Comparison of ENCODE assay signal across 16 cellular contexts in the genomic region with DNA sequence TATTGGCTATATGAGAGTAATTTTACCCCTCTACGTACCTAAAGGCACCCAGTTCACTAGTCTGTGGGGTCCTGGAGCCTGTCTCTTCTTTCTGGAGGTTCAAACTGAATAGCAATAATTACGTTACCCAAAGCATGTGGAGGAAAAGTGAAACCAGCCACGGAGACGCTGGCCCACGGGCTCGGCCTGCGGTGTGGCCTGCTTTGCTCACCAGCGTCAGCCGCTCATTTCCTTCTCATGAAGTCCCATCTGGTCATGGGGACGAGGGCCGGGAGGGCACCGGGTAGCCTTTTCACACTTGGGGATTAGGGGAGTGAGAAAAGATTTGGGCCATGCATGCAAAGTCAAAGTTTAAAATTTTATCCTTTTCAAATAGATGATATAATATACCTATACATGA.
"Had no signal": no experiment of that assay in that cellular context is flagged by ENCODE, and none has a peak within 500 bp of the region (broad histone marks: within the 10 kb centered on the region; RNA-seq: fewer than 3 reads in every experiment).

No MANE protein-coding gene starts in this region.

- H3K4me1 ChIP-seq: colonic mucosa, left lung had no signal

- H3K4me3 Mint-ChIP-seq: natural killer cell, neural crest cell, type B pancreatic cell had no signal

- H3K27ac Mint-ChIP-seq: natural killer cell, type B pancreatic cell had no signal

- H3K9me3 ChIP-seq: colonic mucosa, heart right ventricle, left lung, mucosa of descending colon, right atrium auricular region, suprapubic skin, thyroid gland had no signal

- ATAC-seq: left lung; mucosa of descending colon; natural killer cell; stimulated activated naive CD8-positive, alpha-beta T cell treated with anti-CD3 and anti-CD28 coated beads, Interleukin-15, Interleukin-2, amounts not matched to agents 100 U/mL and 50 U/mL, for 24 hours had no signal

- H3K27ac ChIP-seq: colonic mucosa, left lung, suprapubic skin, thyroid gland had no signal

- H3K9me3 Mint-ChIP-seq: natural killer cell, neural crest cell, type B pancreatic cell had no signal

- H3K27me3 ChIP-seq: colonic mucosa, heart right ventricle, left lung, right atrium auricular region, suprapubic skin, thyroid gland had no signal

- H3K4me3 ChIP-seq: colonic mucosa, heart right ventricle, left lung, mucosa of descending colon, right atrium auricular region, suprapubic skin, thyroid gland had no signal

- H3K4me1 Mint-ChIP-seq: natural killer cell had no signal

- DNase-seq: colonic mucosa; dermis blood vessel endothelial cell; foreskin melanocyte; heart right ventricle; hypothalamus; left lung; mucosa of descending colon; natural killer cell; small intestine; stimulated activated CD4-positive, alpha-beta T cell treated with anti-CD3 and anti-CD28 coated beads, Interleukin-12 subunit alpha, Interleukin-12 subunit beta, amount 100 ng/mL, for 4 hours; stimulated activated naive CD8-positive, alpha-beta T cell treated with anti-CD3 and anti-CD28 coated beads, Interleukin-15, Interleukin-2, amounts not matched to agents 100 U/mL and 50 U/mL, for 24 hours; thyroid gland had no signal

- H3K27me3 Mint-ChIP-seq: type B pancreatic cell had no signal
